8 cellular contexts compared by ENCODE assay signal in genomic region chr4:77465271-77465670, GRCh38.
DNase-seq lines count a peak whose midpoint lies in the region; ATAC-seq and TF ChIP-seq lines count a peak whose summit lies in the region.

No MANE protein-coding gene starts in this region.

- H3K27me3 Mint-ChIP-seq in stimulated activated naive B cell treated with anti-CD40 and anti-IgM and Interleukin-4, amounts not matched to agents 10 μg/mL and 1 μg/mL and 100 μg/mL, for 72 hours, result peaks cover 7 to 8% of the 10 kb centered on the region in 2 donors

- no peaks in the 10 kb centered on the region for H3K79me2 ChIP-seq in OCI-LY1 (ENCODE audit: insufficient read depth, low read length)

- no peak overlapping the region for H3K4me3 Mint-ChIP-seq in stimulated activated naive B cell treated with anti-CD40 and anti-IgM and Interleukin-4, amounts not matched to agents 10 μg/mL and 1 μg/mL and 100 μg/mL, for 72 hours

- peak in 2 of 3 experiments; percentile 4 to 7 for DNase-seq in activated CD8-positive, alpha-beta memory T cell treated with anti-CD3 and anti-CD28 coated beads for 48 hours (ENCODE audit: low read depth in 2 of 3, low spot score in 2 of 3)
- DNase-seq in activated CD8-positive, alpha-beta memory T cell treated with anti-CD3 and anti-CD28 coated beads, Interleukin-2, amount 50 U/mL, for 4 hours, result no peak
- DNase-seq in foreskin keratinocyte (peak in 1 of 2 donors; percentile 18), GF-D8 (lab: John Stamatoyannopoulos, UW) (no peak), DMS79 treated with DMSO at 0.1 percent for 48 hours (lab: John Stamatoyannopoulos, UW) (no peak)
- DNase-seq in stimulated activated naive B cell treated with anti-CD40 and anti-IgM and Interleukin-4, amounts not matched to agents 10 μg/mL and 1 μg/mL and 100 μg/mL, for 72 hours, result peak; percentile 3
- DNase-seq in activated effector memory CD4-positive, alpha-beta T cell treated with anti-CD3 and anti-CD28 coated beads, Interleukin-2, amount 50 U/mL, for 16 hours, result no peak

- H3K36me3 ChIP-seq in OCI-LY1 (ENCODE audit: insufficient read depth, low read length), result no peaks in the 10 kb centered on the region

- no peak overlapping the region for H3K4me3 ChIP-seq in OCI-LY1 (ENCODE audit: low read depth, low read length, poor library complexity, severe bottlenecking)

- H3K27ac Mint-ChIP-seq in stimulated activated naive B cell treated with anti-CD40 and anti-IgM and Interleukin-4, amounts not matched to agents 10 μg/mL and 1 μg/mL and 100 μg/mL, for 72 hours, result no peak overlapping the region

- H3K36me3 Mint-ChIP-seq in stimulated activated naive B cell treated with anti-CD40 and anti-IgM and Interleukin-4, amounts not matched to agents 10 μg/mL and 1 μg/mL and 100 μg/mL, for 72 hours, result peaks cover 11 to 22% of the 10 kb centered on the region in 2 donors

- no peak overlapping the region for H3K27ac ChIP-seq in OCI-LY1 (ENCODE audit: low read depth, low read length, poor library complexity, severe bottlenecking)
- no peak overlapping the region for H3K27ac ChIP-seq in foreskin keratinocyte

- H2AFZ ChIP-seq in OCI-LY1 (ENCODE audit: low read length), result no peak overlapping the region

- no peaks in the 10 kb centered on the region for H3F3A ChIP-seq in OCI-LY1 (ENCODE audit: insufficient read depth, low read length)

- H3K9ac ChIP-seq in OCI-LY1 (ENCODE audit: low read length), result no peak overlapping the region

- H3K9me3 Mint-ChIP-seq in stimulated activated naive B cell treated with anti-CD40 and anti-IgM and Interleukin-4, amounts not matched to agents 10 μg/mL and 1 μg/mL and 100 μg/mL, for 72 hours, result peaks cover 14 to 17% of the 10 kb centered on the region in 2 donors

- H3K9me3 ChIP-seq in OCI-LY1 (ENCODE audit: low read length), result no peaks in the 10 kb centered on the region

- H4K20me1 ChIP-seq in OCI-LY1 (ENCODE audit: insufficient read depth, low read length), result no peaks in the 10 kb centered on the region

- H3K4me1 ChIP-seq in OCI-LY1 (ENCODE audit: insufficient read depth, low read length, severe bottlenecking) (no peaks in the 10 kb centered on the region), foreskin keratinocyte (no peaks in the 10 kb centered on the region)

- H3K27me3 ChIP-seq in OCI-LY1 (ENCODE audit: insufficient read depth, low read length) (no peaks in the 10 kb centered on the region), foreskin keratinocyte (peaks cover 21% of the 10 kb centered on the region)

- TF ChIP-seq CTCF in OCI-LY1 (IDR thresholded peaks at IDR 0.05; ENCODE audit: low read length), result peak; percentile 21; the same call in 1 of the 2 replicates
- peak; percentile 71 for TF ChIP-seq CTCF in foreskin keratinocyte (conservative IDR thresholded peaks at IDR 0.05)

- peak; percentile 48 for ATAC-seq in foreskin keratinocyte
- peak; percentile 70 to 78 for ATAC-seq in stimulated activated naive B cell treated with anti-CD40 and anti-IgM and Interleukin-4, amounts not matched to agents 10 μg/mL and 1 μg/mL and 100 μg/mL, for 72 hours (replicated peaks)

- H3K4me1 Mint-ChIP-seq in stimulated activated naive B cell treated with anti-CD40 and anti-IgM and Interleukin-4, amounts not matched to agents 10 μg/mL and 1 μg/mL and 100 μg/mL, for 72 hours, result peaks cover 0 to 9% of the 10 kb centered on the region in 2 donors

- no peak overlapping the region for H3K4me2 ChIP-seq in OCI-LY1 (ENCODE audit: low read length)

- no peaks in the 10 kb centered on the region for H3K9me2 ChIP-seq in OCI-LY1 (ENCODE audit: low read depth, low read length)

Comparison
In these comparisons a context has a peak if more than half of its experiments do, and no peak if none do; other contexts are left out.
1. DNase-seq: peak in activated CD8-positive, alpha-beta memory T cell treated with anti-CD3 and anti-CD28 coated beads for 48 hours (2 of 3) and stimulated activated naive B cell treated with anti-CD40 and anti-IgM and Interleukin-4, amounts not matched to agents 10 μg/mL and 1 μg/mL and 100 μg/mL, for 72 hours (single experiment); none in activated CD8-positive, alpha-beta memory T cell treated with anti-CD3 and anti-CD28 coated beads, Interleukin-2, amount 50 U/mL, for 4 hours (single experiment), GF-D8 (single experiment), activated effector memory CD4-positive, alpha-beta T cell treated with anti-CD3 and anti-CD28 coated beads, Interleukin-2, amount 50 U/mL, for 16 hours (single experiment) and DMS79 treated with DMSO at 0.1 percent for 48 hours (single experiment).